In the genomic region with DNA sequence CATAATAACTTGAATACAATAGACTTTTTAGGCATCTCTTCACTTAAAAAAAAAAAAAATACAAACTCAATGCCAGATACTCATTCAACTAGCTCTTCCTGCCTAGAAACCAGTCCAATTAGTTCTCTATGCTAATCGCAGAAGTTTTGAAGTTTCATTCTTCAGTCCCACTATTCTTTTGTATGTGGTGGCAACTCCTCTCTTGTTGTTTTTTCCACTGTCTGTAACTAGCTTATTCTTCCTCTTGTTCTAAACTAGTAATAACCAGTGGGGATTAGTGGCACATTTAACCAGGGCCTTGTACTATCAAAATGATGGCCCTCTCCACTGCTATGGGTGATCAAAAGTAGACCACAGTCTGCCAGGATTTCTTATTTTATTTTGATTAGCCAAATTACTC, we compare ENCODE assay signal across 1 cellular context.
TF ChIP-seq lines count a peak whose summit lies in the region.

No MANE protein-coding gene starts in this region.

TF ChIP-seq in HepG2, 621 proteins besides CTCF, POLR2A, EP300 and RAD21:
- TF ChIP-seq, protein P1, sequence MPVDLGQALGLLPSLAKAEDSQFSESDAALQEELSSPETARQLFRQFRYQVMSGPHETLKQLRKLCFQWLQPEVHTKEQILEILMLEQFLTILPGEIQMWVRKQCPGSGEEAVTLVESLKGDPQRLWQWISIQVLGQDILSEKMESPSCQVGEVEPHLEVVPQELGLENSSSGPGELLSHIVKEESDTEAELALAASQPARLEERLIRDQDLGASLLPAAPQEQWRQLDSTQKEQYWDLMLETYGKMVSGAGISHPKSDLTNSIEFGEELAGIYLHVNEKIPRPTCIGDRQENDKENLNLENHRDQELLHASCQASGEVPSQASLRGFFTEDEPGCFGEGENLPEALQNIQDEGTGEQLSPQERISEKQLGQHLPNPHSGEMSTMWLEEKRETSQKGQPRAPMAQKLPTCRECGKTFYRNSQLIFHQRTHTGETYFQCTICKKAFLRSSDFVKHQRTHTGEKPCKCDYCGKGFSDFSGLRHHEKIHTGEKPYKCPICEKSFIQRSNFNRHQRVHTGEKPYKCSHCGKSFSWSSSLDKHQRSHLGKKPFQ (CRISPR knock-in tag; IDR thresholded peaks at IDR 0.05; ENCODE audit: insufficient replicate concordance) = no peak
- TF ChIP-seq, protein P2, sequence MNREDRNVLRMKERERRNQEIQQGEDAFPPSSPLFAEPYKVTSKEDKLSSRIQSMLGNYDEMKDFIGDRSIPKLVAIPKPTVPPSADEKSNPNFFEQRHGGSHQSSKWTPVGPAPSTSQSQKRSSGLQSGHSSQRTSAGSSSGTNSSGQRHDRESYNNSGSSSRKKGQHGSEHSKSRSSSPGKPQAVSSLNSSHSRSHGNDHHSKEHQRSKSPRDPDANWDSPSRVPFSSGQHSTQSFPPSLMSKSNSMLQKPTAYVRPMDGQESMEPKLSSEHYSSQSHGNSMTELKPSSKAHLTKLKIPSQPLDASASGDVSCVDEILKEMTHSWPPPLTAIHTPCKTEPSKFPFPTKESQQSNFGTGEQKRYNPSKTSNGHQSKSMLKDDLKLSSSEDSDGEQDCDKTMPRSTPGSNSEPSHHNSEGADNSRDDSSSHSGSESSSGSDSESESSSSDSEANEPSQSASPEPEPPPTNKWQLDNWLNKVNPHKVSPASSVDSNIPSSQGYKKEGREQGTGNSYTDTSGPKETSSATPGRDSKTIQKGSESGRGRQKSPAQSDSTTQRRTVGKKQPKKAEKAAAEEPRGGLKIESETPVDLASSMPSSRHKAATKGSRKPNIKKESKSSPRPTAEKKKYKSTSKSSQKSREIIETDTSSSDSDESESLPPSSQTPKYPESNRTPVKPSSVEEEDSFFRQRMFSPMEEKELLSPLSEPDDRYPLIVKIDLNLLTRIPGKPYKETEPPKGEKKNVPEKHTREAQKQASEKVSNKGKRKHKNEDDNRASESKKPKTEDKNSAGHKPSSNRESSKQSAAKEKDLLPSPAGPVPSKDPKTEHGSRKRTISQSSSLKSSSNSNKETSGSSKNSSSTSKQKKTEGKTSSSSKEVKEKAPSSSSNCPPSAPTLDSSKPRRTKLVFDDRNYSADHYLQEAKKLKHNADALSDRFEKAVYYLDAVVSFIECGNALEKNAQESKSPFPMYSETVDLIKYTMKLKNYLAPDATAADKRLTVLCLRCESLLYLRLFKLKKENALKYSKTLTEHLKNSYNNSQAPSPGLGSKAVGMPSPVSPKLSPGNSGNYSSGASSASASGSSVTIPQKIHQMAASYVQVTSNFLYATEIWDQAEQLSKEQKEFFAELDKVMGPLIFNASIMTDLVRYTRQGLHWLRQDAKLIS (CRISPR knock-in tag; IDR thresholded peaks at IDR 0.05) = no peak
- TF ChIP-seq, protein P3, sequence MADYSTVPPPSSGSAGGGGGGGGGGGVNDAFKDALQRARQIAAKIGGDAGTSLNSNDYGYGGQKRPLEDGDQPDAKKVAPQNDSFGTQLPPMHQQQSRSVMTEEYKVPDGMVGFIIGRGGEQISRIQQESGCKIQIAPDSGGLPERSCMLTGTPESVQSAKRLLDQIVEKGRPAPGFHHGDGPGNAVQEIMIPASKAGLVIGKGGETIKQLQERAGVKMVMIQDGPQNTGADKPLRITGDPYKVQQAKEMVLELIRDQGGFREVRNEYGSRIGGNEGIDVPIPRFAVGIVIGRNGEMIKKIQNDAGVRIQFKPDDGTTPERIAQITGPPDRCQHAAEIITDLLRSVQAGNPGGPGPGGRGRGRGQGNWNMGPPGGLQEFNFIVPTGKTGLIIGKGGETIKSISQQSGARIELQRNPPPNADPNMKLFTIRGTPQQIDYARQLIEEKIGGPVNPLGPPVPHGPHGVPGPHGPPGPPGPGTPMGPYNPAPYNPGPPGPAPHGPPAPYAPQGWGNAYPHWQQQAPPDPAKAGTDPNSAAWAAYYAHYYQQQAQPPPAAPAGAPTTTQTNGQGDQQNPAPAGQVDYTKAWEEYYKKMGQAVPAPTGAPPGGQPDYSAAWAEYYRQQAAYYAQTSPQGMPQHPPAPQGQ (CRISPR knock-in tag; IDR thresholded peaks at IDR 0.05; ENCODE audit: borderline replicate concordance) = no peak
- no peak for TF ChIP-seq MIER3 (CRISPR knock-in tag; IDR thresholded peaks at IDR 0.05; ENCODE audit: borderline replicate concordance)
- TF ChIP-seq ZNF788 (CRISPR knock-in tag; IDR thresholded peaks at IDR 0.05; ENCODE audit: borderline replicate concordance) = no peak
- TF ChIP-seq, protein P4, sequence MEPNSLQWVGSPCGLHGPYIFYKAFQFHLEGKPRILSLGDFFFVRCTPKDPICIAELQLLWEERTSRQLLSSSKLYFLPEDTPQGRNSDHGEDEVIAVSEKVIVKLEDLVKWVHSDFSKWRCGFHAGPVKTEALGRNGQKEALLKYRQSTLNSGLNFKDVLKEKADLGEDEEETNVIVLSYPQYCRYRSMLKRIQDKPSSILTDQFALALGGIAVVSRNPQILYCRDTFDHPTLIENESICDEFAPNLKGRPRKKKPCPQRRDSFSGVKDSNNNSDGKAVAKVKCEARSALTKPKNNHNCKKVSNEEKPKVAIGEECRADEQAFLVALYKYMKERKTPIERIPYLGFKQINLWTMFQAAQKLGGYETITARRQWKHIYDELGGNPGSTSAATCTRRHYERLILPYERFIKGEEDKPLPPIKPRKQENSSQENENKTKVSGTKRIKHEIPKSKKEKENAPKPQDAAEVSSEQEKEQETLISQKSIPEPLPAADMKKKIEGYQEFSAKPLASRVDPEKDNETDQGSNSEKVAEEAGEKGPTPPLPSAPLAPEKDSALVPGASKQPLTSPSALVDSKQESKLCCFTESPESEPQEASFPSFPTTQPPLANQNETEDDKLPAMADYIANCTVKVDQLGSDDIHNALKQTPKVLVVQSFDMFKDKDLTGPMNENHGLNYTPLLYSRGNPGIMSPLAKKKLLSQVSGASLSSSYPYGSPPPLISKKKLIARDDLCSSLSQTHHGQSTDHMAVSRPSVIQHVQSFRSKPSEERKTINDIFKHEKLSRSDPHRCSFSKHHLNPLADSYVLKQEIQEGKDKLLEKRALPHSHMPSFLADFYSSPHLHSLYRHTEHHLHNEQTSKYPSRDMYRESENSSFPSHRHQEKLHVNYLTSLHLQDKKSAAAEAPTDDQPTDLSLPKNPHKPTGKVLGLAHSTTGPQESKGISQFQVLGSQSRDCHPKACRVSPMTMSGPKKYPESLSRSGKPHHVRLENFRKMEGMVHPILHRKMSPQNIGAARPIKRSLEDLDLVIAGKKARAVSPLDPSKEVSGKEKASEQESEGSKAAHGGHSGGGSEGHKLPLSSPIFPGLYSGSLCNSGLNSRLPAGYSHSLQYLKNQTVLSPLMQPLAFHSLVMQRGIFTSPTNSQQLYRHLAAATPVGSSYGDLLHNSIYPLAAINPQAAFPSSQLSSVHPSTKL (CRISPR knock-in tag; IDR thresholded peaks at IDR 0.05) = no peak
- TF ChIP-seq ZFP36L2 (CRISPR knock-in tag; IDR thresholded peaks at IDR 0.05) = no peak
- TF ChIP-seq, protein P5, sequence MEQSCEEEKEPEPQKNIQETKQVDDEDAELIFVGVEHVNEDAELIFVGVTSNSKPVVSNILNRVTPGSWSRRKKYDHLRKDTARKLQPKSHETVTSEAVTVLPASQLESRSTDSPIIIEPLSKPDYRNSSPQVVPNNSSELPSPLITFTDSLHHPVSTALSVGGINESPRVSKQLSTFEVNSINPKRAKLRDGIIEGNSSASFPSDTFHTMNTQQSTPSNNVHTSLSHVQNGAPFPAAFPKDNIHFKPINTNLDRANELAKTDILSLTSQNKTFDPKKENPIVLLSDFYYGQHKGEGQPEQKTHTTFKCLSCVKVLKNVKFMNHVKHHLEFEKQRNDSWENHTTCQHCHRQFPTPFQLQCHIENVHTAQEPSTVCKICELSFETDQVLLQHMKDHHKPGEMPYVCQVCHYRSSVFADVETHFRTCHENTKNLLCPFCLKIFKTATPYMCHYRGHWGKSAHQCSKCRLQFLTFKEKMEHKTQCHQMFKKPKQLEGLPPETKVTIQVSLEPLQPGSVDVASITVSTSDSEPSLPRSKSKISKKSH (CRISPR knock-in tag; IDR thresholded peaks at IDR 0.05; ENCODE audit: borderline replicate concordance) = no peak
- no peak for TF ChIP-seq NBN (conservative IDR thresholded peaks at IDR 0.05)
- no peak for TF ChIP-seq KMT2B (CRISPR knock-in tag; IDR thresholded peaks at IDR 0.05)
- TF ChIP-seq DMAP1 (CRISPR knock-in tag; IDR thresholded peaks at IDR 0.05) = no peak
- TF ChIP-seq KLF11 (CRISPR knock-in tag; IDR thresholded peaks at IDR 0.05) = no peak
